Comparison of ENCODE assay signal across 8 cellular contexts in the genomic region with DNA sequence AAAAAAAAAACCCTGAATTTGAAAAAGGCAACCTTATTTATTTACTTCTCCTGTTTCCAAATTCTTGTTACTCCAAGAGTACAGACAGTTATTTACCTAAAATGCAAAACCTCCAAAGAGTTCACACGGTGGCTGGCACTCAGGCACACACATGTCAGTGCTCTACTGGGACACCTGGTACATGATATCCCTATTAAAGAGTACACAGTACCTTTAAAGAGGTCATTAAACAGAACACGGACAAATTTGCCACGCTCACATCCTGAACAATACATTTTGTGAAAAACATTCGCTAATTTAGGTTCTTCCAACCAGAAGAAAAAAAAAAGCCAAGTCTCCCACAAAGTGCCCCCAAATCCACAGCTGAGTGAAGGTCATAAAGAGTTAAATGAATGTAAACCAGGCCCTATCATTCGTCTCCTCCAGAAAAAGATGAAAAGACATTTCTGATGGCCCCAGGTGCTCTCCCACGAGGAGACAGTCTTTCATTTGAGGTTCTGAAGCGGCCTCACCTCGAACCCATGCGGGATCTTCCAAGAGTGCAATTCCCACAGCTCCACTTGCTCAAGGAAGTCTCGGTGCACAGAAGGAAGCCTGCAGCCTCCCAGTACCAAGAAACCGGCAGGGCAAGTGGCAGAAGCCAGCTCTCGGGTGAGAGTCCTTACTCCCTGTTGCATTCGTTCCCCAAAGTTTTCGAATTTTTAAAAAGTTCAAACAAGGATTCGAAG. TPM values are rescaled to one million over a fixed set of nuclear protein-coding genes. Genes with fewer than 3 reads are reported as not detected.
DNase-seq lines count a peak whose midpoint lies in the region; ATAC-seq, FAIRE-seq and TF ChIP-seq lines count a peak whose summit lies in the region.

No MANE protein-coding gene starts in this region.

- H3K27me3 ChIP-seq in BJ (ENCODE audit: control insufficient read depth, insufficient read depth, low read length) = no peaks in the 10 kb centered on the region
- H3K27me3 ChIP-seq in fibroblast of lung (ENCODE audit: control insufficient read depth, insufficient read depth, low read length) = no peaks in the 10 kb centered on the region
- H3K27me3 ChIP-seq in pancreas = no peaks in the 10 kb centered on the region

- FAIRE-seq in H54 (lab: Jason Lieb, UNC) (peak; percentile 6), pancreas (lab: Jason Lieb, UNC) (no peak)

- ATAC-seq in pancreas (peak; percentile 15 to 41 (median 29)), HG02623 (IDR thresholded peaks at IDR 0.05; ENCODE audit: unreplicated experiment) (no peak)

- H2AFZ ChIP-seq in fibroblast of lung (ENCODE audit: low read length) = peak overlapping the region; percentile 4

- POLR2A ChIA-PET in BJ (lab: Charles Lee) = interaction anchor here (2.1 kb wide), 1 partner anchor 17 kb away, joined by 7 read pairs; no protein-coding TSS in a partner anchor

- WGBS in pancreas, 2 donors = 2 to 3% methylated on average over 15 of the region's 15 CpGs

- peak overlapping the region; percentile 91 for H3K9ac ChIP-seq in fibroblast of lung (ENCODE audit: insufficient read depth, low read length)

- H3K4me3 ChIP-seq in BJ (ENCODE audit: low read depth, low read length) (peak overlapping the region; percentile 69), WI38 (ENCODE audit: low read depth, low read length) (peak overlapping the region; percentile 77), fibroblast of lung (replicated peaks in 1 of 4; ENCODE audit: control extremely low read depth in 1 of 4, insufficient read depth in 1 of 4, low read depth in 3 of 4, low read length in 4 of 4) (peak overlapping the region; percentile 54 to 84 (median 78)), pancreas (peak overlapping the region; percentile 31 to 94 (median 87))

- H3K4me1 ChIP-seq in fibroblast of lung (ENCODE audit: control insufficient read depth, extremely low read depth, insufficient read depth, low read length) (no peaks in the 10 kb centered on the region), pancreas (peaks cover 0 to 24% (median 4%) of the 10 kb centered on the region in 3 donors)

- TF ChIP-seq POLR2A in H54 (IDR thresholded peaks at IDR 0.05; ENCODE audit: low read depth, low read length) = no peak

- no peaks in the 10 kb centered on the region for H3K36me3 ChIP-seq in BJ (ENCODE audit: control insufficient read depth, insufficient read depth, low read length)
- H3K36me3 ChIP-seq in fibroblast of lung (ENCODE audit: control insufficient read depth, insufficient read depth, low read length) = no peaks in the 10 kb centered on the region
- H3K36me3 ChIP-seq in pancreas = no peaks in the 10 kb centered on the region

- peaks cover 4% of the 10 kb centered on the region for H3K79me2 ChIP-seq in fibroblast of lung (ENCODE audit: control insufficient read depth, insufficient read depth, low read length)

- peak overlapping the region; percentile 86 for H3K4me2 ChIP-seq in fibroblast of lung (ENCODE audit: extremely low read depth, insufficient read depth, low read length)

- no peaks in the 10 kb centered on the region for H4K20me1 ChIP-seq in fibroblast of lung (ENCODE audit: control insufficient read depth, extremely low read depth, insufficient read depth, low read length)

- DNase-seq in BJ (ENCODE audit: low read depth) (no peak), H54 (ENCODE audit: insufficient read length, low spot score) (peak; percentile 54), fibroblast of lung (ENCODE audit: low read depth in 2 of 2) (peak; percentile 43 to 47), pancreas (peak in 3 of 6 donors; percentile 45 to 53 (median 52)), NCI-H1694 treated with DMSO at 0.1 percent for 48 hours (lab: John Stamatoyannopoulos, UW) (no peak), NCI-H2171 treated with DMSO at 0.1 percent for 48 hours (lab: John Stamatoyannopoulos, UW) (no peak)

- TF ChIP-seq CTCF in BJ (IDR thresholded peaks at IDR 0.05; ENCODE audit: insufficient read depth, low read depth, low read length) (no peak), WI38 (IDR thresholded peaks at IDR 0.05; ENCODE audit: low read depth, low read length) (no peak), fibroblast of lung (conservative IDR thresholded peaks at IDR 0.05 in 1 of 2, IDR thresholded peaks at IDR 0.05 in 1 of 2; ENCODE audit: low read depth in 1 of 2, low read length in 2 of 2) (no peak), pancreas (IDR thresholded peaks at IDR 0.05) (no peak)

- no peaks in the 10 kb centered on the region for H3K9me3 ChIP-seq in fibroblast of lung (ENCODE audit: control insufficient read depth, insufficient read depth, low read depth, low read length)
- no peaks in the 10 kb centered on the region for H3K9me3 ChIP-seq in pancreas

- H3K27ac ChIP-seq in fibroblast of lung (ENCODE audit: insufficient read depth, low read length) (peak overlapping the region; percentile 83), pancreas (peak overlapping the region; percentile 93 to 98 (median 95))

- intact Hi-C loops in pancreas (cut with DNase I) = loop anchor here in 2 of 3 donors (5.0 to 10.0 kb wide), 2 partner anchors 57 to 64 kb away; no protein-coding TSS in a partner anchor

- CTCF ChIA-PET in BJ (lab: Yijun Ruan, JAX) = interaction anchor here (1.6 to 17.2 kb wide), 2 partner anchors 74 to 101 kb away, joined by 4 to 388 read pairs; no protein-coding TSS in a partner anchor

RNA-seq across cellular contexts. Expression of a gene that starts 1.0 kb away (rescaled TPM):
- polyA plus RNA-seq in BJ (2011; rRNA removed) (8.5 and 8.6 TPM in 2 replicates), fibroblast of lung (3.3 and 3.4 TPM in 2 replicates), pancreas (10 to 100 TPM; 10.4 to 19.8 TPM)
- 10.5 and 14.9 TPM in 2 replicates for polyA minus RNA-seq in BJ (2011; rRNA and poly(A)+ RNA removed)
- total RNA-seq in fibroblast of lung (11.7 and 13.9 TPM in 2 replicates), pancreas (100 to 1,000 TPM in 1 of 6 donors, 10 to 100 TPM in 5; 37.0 to 151 (median 42.9) TPM)
- polyA plus RNA-seq in fibroblast of lung (2012) = 2.1 and 2.2 TPM in 2 replicates
- polyA minus RNA-seq in fibroblast of lung (ENCODE audit: low replicate concordance) = 3.9 and 4.4 TPM in 2 replicates

Comparison
In these comparisons a context has a peak if more than half of its experiments do, and no peak if none do; other contexts are left out.
1. DNase-seq: peak in H54 (single experiment) and fibroblast of lung (2 of 2); none in BJ (single experiment), NCI-H1694 treated with DMSO at 0.1 percent for 48 hours (single experiment) and NCI-H2171 treated with DMSO at 0.1 percent for 48 hours (single experiment).
2. Peak in every context shown above with its lines, with median percentiles within 50 percentile points of each other: H3K4me3 ChIP-seq.